25 cellular contexts compared by ENCODE assay signal in genomic region chr17:60627113-60627512, GRCh38. TPM values are rescaled to one million over a fixed set of nuclear protein-coding genes. Genes with fewer than 3 reads are reported as not detected.
DNase-seq lines count a peak whose midpoint lies in the region; ATAC-seq and TF ChIP-seq lines count a peak whose summit lies in the region.
"Had no signal": no experiment of that assay in that cellular context is flagged by ENCODE, and none has a peak within 500 bp of the region (broad histone marks: within the 10 kb centered on the region; RNA-seq: fewer than 3 reads in every experiment).

No MANE protein-coding gene starts in this region.

- peaks cover 2% of the 10 kb centered on the region; the same call in 1 of the 2 replicates for H3K36me3 Mint-ChIP-seq in WTC11
- peaks cover 5% of the 10 kb centered on the region for H3K36me3 Mint-ChIP-seq in progenitor cell of endocrine pancreas (ENCODE audit: insufficient read depth)

- H3K9me3 ChIP-seq in HEK293 (ENCODE audit: control insufficient read depth, insufficient read depth, low read depth, low read length): no peaks in the 10 kb centered on the region
- H3K9me3 ChIP-seq: MG63 had no signal

- 0 out of 2 replicates have a peak, but pooled peaks cover 3% of the 10 kb centered on the region for H3K9me3 Mint-ChIP-seq in WTC11
- H3K9me3 Mint-ChIP-seq in progenitor cell of endocrine pancreas (ENCODE audit: low read depth): no peaks in the 10 kb centered on the region
- H3K9me3 Mint-ChIP-seq: CD4-positive, alpha-beta T cell; T-cell had no signal

- H3K27ac ChIP-seq in HEK293 (ENCODE audit: extremely low read depth, low read depth, low read length): no peak overlapping the region
- H3K27ac ChIP-seq: PC-9 had no signal

- no peak overlapping the region for H3K4me3 ChIP-seq in HEK293 (ENCODE audit: low read depth, low read length)
- H3K4me3 ChIP-seq: GM12878, MG63, PC-9 had no signal

- H3K4me3 Mint-ChIP-seq in WTC11 (no peak overlapping the region), progenitor cell of endocrine pancreas (ENCODE audit: low read depth) (no peak overlapping the region)
- H3K4me3 Mint-ChIP-seq: CD4-positive, alpha-beta T cell; T-cell had no signal

- TF ChIP-seq CTCF in HEK293 (tag by site-specific recombination; IDR thresholded peaks at IDR 0.05) (no peak), WTC11 (IDR thresholded peaks at IDR 0.05) (no peak), progenitor cell of endocrine pancreas (IDR thresholded peaks at IDR 0.05; ENCODE audit: unreplicated experiment) (no peak)

- H3K27ac Mint-ChIP-seq in WTC11: peak overlapping the region; percentile 42; the same call in 1 of the 2 replicates
- peak overlapping the region; percentile 49 for H3K27ac Mint-ChIP-seq in progenitor cell of endocrine pancreas
- H3K27ac Mint-ChIP-seq: CD4-positive, alpha-beta T cell; T-cell had no signal

- peaks cover 14% of the 10 kb centered on the region for H3K4me1 ChIP-seq in HEK293 (ENCODE audit: control insufficient read depth, insufficient read depth, low read length)

- H3K36me3 ChIP-seq in HEK293 (ENCODE audit: control insufficient read depth in 2 of 2, insufficient read depth in 1 of 2, low read length in 2 of 2): peaks cover 18 to 20% of the 10 kb centered on the region in 2 experiments

- DNase-seq in NCI-H1436 (lab: John Stamatoyannopoulos, UW) (peak; percentile 31), NCI-H1436 treated with DMSO at 0.1 percent for 48 hours (lab: John Stamatoyannopoulos, UW) (no peak), WTC11 (ENCODE audit: low spot score) (no peak), progenitor cell of endocrine pancreas (ENCODE audit: low spot score, unreplicated experiment) (no peak), NCI-H524 treated with DMSO at 0.1 percent for 48 hours (lab: John Stamatoyannopoulos, UW) (no peak)
- no peak for DNase-seq in stimulated activated CD4-positive, alpha-beta T cell treated with anti-CD3 and anti-CD28 coated beads, Interleukin-4, amount 100 ng/mL, for 4 hours
- DNase-seq: 8988T; CD4-positive, alpha-beta T cell; IMR-90; KG1; MG63; NCI-H1105 treated with DMSO at 0.1 percent for 48 hours; NCI-H1694; NCI-H2029 treated with DMSO at 0.1 percent for 48 hours; NCI-H2171 treated with DMSO at 0.1 percent for 48 hours; NCI-H345; NCI-H510A treated with DMSO at 0.1 percent for 48 hours; NCI-H82; NK-92 treated with Interleukin-12 subunit alpha and Interleukin-12 subunit beta, amount 100 ng/mL, for 24 hours; PC-9; T-cell had no signal

- POLR2A ChIA-PET in HEK293 (lab: Yijun Ruan, JAX): interaction anchor here (1.0 kb wide), 1 partner anchor 27 kb away, joined by 3 read pairs; the partner anchor contains the start of gene PPM1D
- POLR2A ChIA-PET in WTC11 (lab: Charles Lee): no interaction called here

- no peak for ATAC-seq in WTC11
- ATAC-seq: GM12878, HCT116, Right ventricle myocardium inferior, T-cell had no signal

- CTCF ChIA-PET in HEK293 (lab: Yijun Ruan, JAX) (interaction anchor here (3.0 to 3.3 kb wide), 2 partner anchors 11 to 14 kb away, joined by 14 to 19 read pairs; no protein-coding TSS in a partner anchor), WTC11 (lab: Charles Lee) (no interaction called here)

- H3K27me3 Mint-ChIP-seq in WTC11 (ENCODE audit: low read depth): no peaks in the 10 kb centered on the region
- no peaks in the 10 kb centered on the region for H3K27me3 Mint-ChIP-seq in progenitor cell of endocrine pancreas
- H3K27me3 Mint-ChIP-seq: CD4-positive, alpha-beta T cell; T-cell had no signal

- H3K4me1 Mint-ChIP-seq in WTC11 (no peaks in the 10 kb centered on the region), progenitor cell of endocrine pancreas (ENCODE audit: low read depth) (peaks cover 7% of the 10 kb centered on the region)

TF ChIP-seq in HEK293, 187 proteins besides CTCF, POLR2A, EP300 and RAD21:
- TF ChIP-seq OSR2 (tag by site-specific recombination; IDR thresholded peaks at IDR 0.05) (peak; percentile 40; the same call in 1 of the 2 replicates), ZNF626 (tag by site-specific recombination; IDR thresholded peaks at IDR 0.05) (no peak), ZNF560 (tag by site-specific recombination; IDR thresholded peaks at IDR 0.05; ENCODE audit: borderline replicate concordance) (no peak), ZNF302 (tag by site-specific recombination; IDR thresholded peaks at IDR 0.05; ENCODE audit: low read depth) (no peak), ZNF561 (tag by site-specific recombination; IDR thresholded peaks at IDR 0.05; ENCODE audit: borderline replicate concordance) (no peak)

TF ChIP-seq in WTC11, 78 proteins besides CTCF, POLR2A, EP300 and RAD21 (continues in another document):
- TF ChIP-seq ARID4B (CRISPR knock-in tag; IDR thresholded peaks at IDR 0.05; ENCODE audit: borderline replicate concordance): no peak
- no peak for TF ChIP-seq NR3C1 (CRISPR knock-in tag; conservative IDR thresholded peaks at IDR 0.05; ENCODE audit: low read depth)
- no peak for TF ChIP-seq ESRRA (CRISPR knock-in tag; IDR thresholded peaks at IDR 0.05; ENCODE audit: borderline replicate concordance)
- no peak for TF ChIP-seq TP53 (CRISPR knock-in tag; IDR thresholded peaks at IDR 0.05)
- no peak for TF ChIP-seq ZNF121 (CRISPR knock-in tag; IDR thresholded peaks at IDR 0.05)
- TF ChIP-seq IRF2 (CRISPR knock-in tag; IDR thresholded peaks at IDR 0.05; ENCODE audit: borderline replicate concordance, low read depth): no peak
- TF ChIP-seq ZNF138 (CRISPR knock-in tag; conservative IDR thresholded peaks at IDR 0.05): no peak
- no peak for TF ChIP-seq SMAD4 (CRISPR knock-in tag; IDR thresholded peaks at IDR 0.05)
- TF ChIP-seq AR (CRISPR knock-in tag; IDR thresholded peaks at IDR 0.05): no peak

RNA-seq across cellular contexts. Expression of gene PPM1D, which starts 27.1 kb away (rescaled TPM):
- total RNA-seq in WTC11 (2021) (16.5 to 20.4 TPM (median 17.0 TPM) in 3 replicates), progenitor cell of endocrine pancreas (20.8 and 21.2 TPM in 2 replicates)

RNA-seq across cellular contexts. Expression of gene BCAS3, which starts 50.5 kb away (rescaled TPM):
- total RNA-seq in WTC11 (2021) (15.5 to 19.8 TPM (median 17.8 TPM) in 3 replicates), progenitor cell of endocrine pancreas (36.1 and 36.6 TPM in 2 replicates)
